In genomic region chr2:27356056-27356381, GRCh38 we compare ENCODE assay signal across 8 cellular contexts. TPM values are rescaled to one million over a fixed set of nuclear protein-coding genes. Genes with fewer than 3 reads are reported as not detected.
A peak's percentile ranks its signal among the peaks of the same experiment; 100 is the strongest.
DNase-seq lines count a peak whose midpoint lies in the region; ATAC-seq and TF ChIP-seq lines count a peak whose summit lies in the region.

No MANE protein-coding gene starts in this region.

- H3K27me3 ChIP-seq in parathyroid adenoma (ENCODE audit: control insufficient read depth, insufficient read depth, low read length), result no peaks in the 10 kb centered on the region

- POLR2A ChIA-PET in activated CD8-positive, alpha-beta T cell treated with anti-CD3 and anti-CD28 coated beads, Interleukin-2, amount 10 ng/mL, durations not matched to agents 7 days and 5 days (lab: Charles Lee), result interaction anchor here (1.2 to 2.9 kb wide), 3 partner anchors 11 to 33 kb away, joined by 3 to 38 read pairs (median 15); partner anchors contain the start of genes EIF2B4, MPV17 and SNX17

- no peaks in the 10 kb centered on the region for H3K27me3 Mint-ChIP-seq in activated CD8-positive, alpha-beta T cell treated with anti-CD3 and anti-CD28 coated beads, Interleukin-2, amount 10 ng/mL, durations not matched to agents 7 days and 5 days (ENCODE audit: low read depth)
- H3K27me3 Mint-ChIP-seq in glutamatergic neuron (ENCODE audit: unreplicated experiment), result peaks cover 14% of the 10 kb centered on the region

- peak overlapping the region; percentile 99 for H3K4me2 ChIP-seq in parathyroid adenoma (ENCODE audit: low read length)

- H3K9me3 ChIP-seq in parathyroid adenoma (ENCODE audit: control insufficient read depth, low read length), result no peaks in the 10 kb centered on the region

- H3K36me3 Mint-ChIP-seq in activated CD8-positive, alpha-beta T cell treated with anti-CD3 and anti-CD28 coated beads, Interleukin-2, amount 10 ng/mL, durations not matched to agents 7 days and 5 days (ENCODE audit: low read depth), result peaks cover 11% of the 10 kb centered on the region
- no peaks in the 10 kb centered on the region for H3K36me3 Mint-ChIP-seq in glutamatergic neuron (ENCODE audit: unreplicated experiment)

- no peaks in the 10 kb centered on the region for H3K9me3 Mint-ChIP-seq in activated CD8-positive, alpha-beta T cell treated with anti-CD3 and anti-CD28 coated beads, Interleukin-2, amount 10 ng/mL, durations not matched to agents 7 days and 5 days (ENCODE audit: insufficient read depth)
- H3K9me3 Mint-ChIP-seq in glutamatergic neuron (ENCODE audit: unreplicated experiment), result peaks cover 19% of the 10 kb centered on the region

- CTCF ChIA-PET in activated CD8-positive, alpha-beta T cell treated with anti-CD3 and anti-CD28 coated beads, Interleukin-2, amount 10 ng/mL, durations not matched to agents 7 days and 5 days (lab: Charles Lee), result interaction anchor here (0.6 to 2.9 kb wide), 4 partner anchors 14 to 319 kb away, joined by 3 to 12 read pairs (median 3); partner anchors contain the start of genes EIF2B4 and SNX17

- peaks cover 50% of the 10 kb centered on the region for H3K4me1 Mint-ChIP-seq in activated CD8-positive, alpha-beta T cell treated with anti-CD3 and anti-CD28 coated beads, Interleukin-2, amount 10 ng/mL, durations not matched to agents 7 days and 5 days (ENCODE audit: low read depth)
- H3K4me1 Mint-ChIP-seq in glutamatergic neuron (ENCODE audit: low read depth, unreplicated experiment), result peaks cover 10% of the 10 kb centered on the region

- H3K4me1 ChIP-seq in parathyroid adenoma, result peaks cover 13% of the 10 kb centered on the region

- no peak for TF ChIP-seq CTCF in glutamatergic neuron (IDR thresholded peaks at IDR 0.05; ENCODE audit: partially characterized antibody, unreplicated experiment)
- TF ChIP-seq CTCF in parathyroid adenoma (IDR thresholded peaks at IDR 0.05), result no peak

- DNase-seq in stimulated activated CD8-positive, alpha-beta memory T cell treated with anti-CD3 and anti-CD28 coated beads, Interleukin-2, amount 100 ng/mL, for 48 hours (ENCODE audit: low read depth in 2 of 2), result peak; percentile 41
- no peak for DNase-seq in stimulated activated CD8-positive, alpha-beta memory T cell treated with anti-CD3 and anti-CD28 coated beads, Interleukin-4, amount 100 ng/mL, for 48 hours
- DNase-seq in MV-4-11 (lab: John Stamatoyannopoulos, UW) (peak; percentile 79), glutamatergic neuron (peak; percentile 47), NCI-H1417 treated with DMSO at 0.1 percent for 48 hours (lab: John Stamatoyannopoulos, UW) (no peak)
- DNase-seq in activated CD8-positive, alpha-beta T cell treated with anti-CD3 and anti-CD28 coated beads, Interleukin-2, amount 10 ng/mL, durations not matched to agents 7 days and 5 days, result no peak

- peak overlapping the region; percentile 99 for H2AFZ ChIP-seq in parathyroid adenoma

- no peaks in the 10 kb centered on the region for H3K36me3 ChIP-seq in parathyroid adenoma (ENCODE audit: control insufficient read depth, insufficient read depth, low read length)

- H3K79me2 ChIP-seq in parathyroid adenoma, result peaks cover 31% of the 10 kb centered on the region

- H3K27ac Mint-ChIP-seq in activated CD8-positive, alpha-beta T cell treated with anti-CD3 and anti-CD28 coated beads, Interleukin-2, amount 10 ng/mL, durations not matched to agents 7 days and 5 days, result peak overlapping the region; percentile 97
- H3K27ac Mint-ChIP-seq in glutamatergic neuron (ENCODE audit: unreplicated experiment), result peak overlapping the region; percentile 100

- ATAC-seq in HG02610 (IDR thresholded peaks at IDR 0.05; ENCODE audit: unreplicated experiment), result peak; percentile 31
- ATAC-seq in activated CD8-positive, alpha-beta T cell treated with anti-CD3 and anti-CD28 coated beads, Interleukin-2, amount 10 ng/mL, durations not matched to agents 7 days and 5 days, result peak; percentile 54

- peak overlapping the region; percentile 89 for H3K4me3 ChIP-seq in parathyroid adenoma (ENCODE audit: low read depth, low read length)

- H3K27ac ChIP-seq in parathyroid adenoma, result peak overlapping the region; percentile 96

- H3K4me3 Mint-ChIP-seq in activated CD8-positive, alpha-beta T cell treated with anti-CD3 and anti-CD28 coated beads, Interleukin-2, amount 10 ng/mL, durations not matched to agents 7 days and 5 days, result peak overlapping the region; percentile 99
- H3K4me3 Mint-ChIP-seq in glutamatergic neuron (ENCODE audit: unreplicated experiment), result peak overlapping the region; percentile 100

- peak overlapping the region; percentile 56 for H3K9ac ChIP-seq in parathyroid adenoma

RNA-seq across cellular contexts. Expression of gene GTF3C2, which starts 0.5 kb away (rescaled TPM):
- 10 to 100 TPM; 60.9 to 62.6 TPM for total RNA-seq in activated CD8-positive, alpha-beta T cell treated with anti-CD3 and anti-CD28 coated beads, Interleukin-2, amount 10 ng/mL, durations not matched to agents 7 days and 5 days
- 111 TPM for total RNA-seq in glutamatergic neuron (ENCODE audit: unreplicated experiment)

RNA-seq across cellular contexts. Expression of gene EIF2B4, which starts 14.1 kb away (rescaled TPM):
- 10 to 100 TPM; 34.5 to 37.0 TPM for total RNA-seq in activated CD8-positive, alpha-beta T cell treated with anti-CD3 and anti-CD28 coated beads, Interleukin-2, amount 10 ng/mL, durations not matched to agents 7 days and 5 days
- total RNA-seq in glutamatergic neuron (ENCODE audit: unreplicated experiment), result 53.6 TPM

RNA-seq across cellular contexts. Expression of gene SNX17, which starts 14.4 kb away (rescaled TPM):
- 100 to 1,000 TPM; 119 to 120 TPM for total RNA-seq in activated CD8-positive, alpha-beta T cell treated with anti-CD3 and anti-CD28 coated beads, Interleukin-2, amount 10 ng/mL, durations not matched to agents 7 days and 5 days
- total RNA-seq in glutamatergic neuron (ENCODE audit: unreplicated experiment), result 72.5 TPM

RNA-seq across cellular contexts. Expression of gene ZNF513, which starts 24.5 kb away (rescaled TPM):
- 10 to 100 TPM; 11.8 to 13.3 TPM for total RNA-seq in activated CD8-positive, alpha-beta T cell treated with anti-CD3 and anti-CD28 coated beads, Interleukin-2, amount 10 ng/mL, durations not matched to agents 7 days and 5 days
- total RNA-seq in glutamatergic neuron (ENCODE audit: unreplicated experiment), result 30.2 TPM

RNA-seq across cellular contexts. Expression of gene MPV17, which starts 33.1 kb away (rescaled TPM):
- 10 to 100 TPM; 78.0 to 80.5 TPM for total RNA-seq in activated CD8-positive, alpha-beta T cell treated with anti-CD3 and anti-CD28 coated beads, Interleukin-2, amount 10 ng/mL, durations not matched to agents 7 days and 5 days
- 56.6 TPM for total RNA-seq in glutamatergic neuron (ENCODE audit: unreplicated experiment)

Comparison
In these comparisons a context has a peak if more than half of its experiments do, and no peak if none do; other contexts are left out.
1. DNase-seq: peak in stimulated activated CD8-positive, alpha-beta memory T cell treated with anti-CD3 and anti-CD28 coated beads, Interleukin-2, amount 100 ng/mL, for 48 hours (2 of 2), MV-4-11 (single experiment) and glutamatergic neuron (single experiment); none in stimulated activated CD8-positive, alpha-beta memory T cell treated with anti-CD3 and anti-CD28 coated beads, Interleukin-4, amount 100 ng/mL, for 48 hours (single experiment), activated CD8-positive, alpha-beta T cell treated with anti-CD3 and anti-CD28 coated beads, Interleukin-2, amount 10 ng/mL, durations not matched to agents 7 days and 5 days (single experiment) and NCI-H1417 treated with DMSO at 0.1 percent for 48 hours (single experiment).